In genomic region chr20:62860924-62861691, GRCh38 we compare ENCODE assay signal across 9 cellular contexts. TPM values are rescaled to one million over a fixed set of nuclear protein-coding genes. Genes with fewer than 3 reads are reported as not detected.
DNase-seq lines count a peak whose midpoint lies in the region; ATAC-seq and TF ChIP-seq lines count a peak whose summit lies in the region.
"Had no signal": no experiment of that assay in that cellular context is flagged by ENCODE, and none has a peak within 500 bp of the region (broad histone marks: within the 10 kb centered on the region; RNA-seq: fewer than 3 reads in every experiment).

No MANE protein-coding gene starts in this region.

- no peak overlapping the region for H3K27ac Mint-ChIP-seq in activated naive CD8-positive, alpha-beta T cell treated with anti-CD3 and anti-CD28 coated beads, Interleukin-2, amount 50 U/mL, for 24 hours

- H3K79me2 ChIP-seq in PC-9 (ENCODE audit: low read depth): peaks cover 23% of the 10 kb centered on the region

- peaks cover 5% of the 10 kb centered on the region for H3K27me3 Mint-ChIP-seq in activated naive CD8-positive, alpha-beta T cell treated with anti-CD3 and anti-CD28 coated beads, Interleukin-2, amount 50 U/mL, for 24 hours
- H3K27me3 Mint-ChIP-seq: activated naive CD8-positive, alpha-beta T cell had no signal

- CTCF ChIA-PET in PC-9 (lab: Charles Lee): interaction anchor here (0.6 to 1.2 kb wide), 4 partner anchors 12 to 780 kb away, joined by 3 to 5 read pairs (median 4); no protein-coding TSS in a partner anchor

- H3K4me1 Mint-ChIP-seq in activated naive CD8-positive, alpha-beta T cell treated with anti-CD3 and anti-CD28 coated beads, Interleukin-2, amount 50 U/mL, for 24 hours: peaks cover 29% of the 10 kb centered on the region

- peak overlapping the region; percentile 26 for H3K4me3 Mint-ChIP-seq in activated naive CD8-positive, alpha-beta T cell treated with anti-CD3 and anti-CD28 coated beads, Interleukin-2, amount 50 U/mL, for 24 hours

- POLR2A ChIA-PET in PC-9 (lab: Charles Lee; ENCODE audit: unreplicated experiment): interaction anchor here (0.7 kb wide), 1 partner anchor 67 kb away, joined by 3 read pairs; no protein-coding TSS in a partner anchor

- H3K9me3 Mint-ChIP-seq in activated naive CD8-positive, alpha-beta T cell treated with anti-CD3 and anti-CD28 coated beads, Interleukin-2, amount 50 U/mL, for 24 hours: peaks cover 7% of the 10 kb centered on the region

- H3F3A ChIP-seq in PC-9 (ENCODE audit: insufficient read depth, low read depth): peaks cover 28% of the 10 kb centered on the region

- H3K27ac ChIP-seq in PC-9: no peak overlapping the region

- ATAC-seq in GM18511 (IDR thresholded peaks at IDR 0.05; ENCODE audit: unreplicated experiment): peak; percentile 47
- peak; percentile 27 for ATAC-seq in HG02623 (IDR thresholded peaks at IDR 0.05; ENCODE audit: unreplicated experiment)
- peak; percentile 21 for ATAC-seq in activated naive CD8-positive, alpha-beta T cell treated with anti-CD3 and anti-CD28 coated beads, Interleukin-2, amount 50 U/mL, for 24 hours

- peak overlapping the region; percentile 76 for H3K4me2 ChIP-seq in PC-9

- DNase-seq in PC-9 (peak in 1 of 2 experiments; percentile 37), islet precursor cell (peak; percentile 59), NCI-H1694 (lab: John Stamatoyannopoulos, UW) (no peak), NCI-H2029 (lab: John Stamatoyannopoulos, UW) (no peak)
- DNase-seq in activated naive CD8-positive, alpha-beta T cell treated with anti-CD3 and anti-CD28 coated beads, Interleukin-2, amount 50 U/mL, for 24 hours: peak; percentile 36
- peak in 5 of 6 experiments; percentile 39 to 80 (median 66) for DNase-seq in stimulated activated naive CD4-positive, alpha-beta T cell (lab: John Stamatoyannopoulos, UW)

- no peaks in the 10 kb centered on the region for H4K20me1 ChIP-seq in PC-9 (ENCODE audit: insufficient read depth)

- H3K4me1 ChIP-seq in PC-9 (replicated peaks; ENCODE audit: insufficient read depth): peaks cover 16% of the 10 kb centered on the region

- intact Hi-C loops in PC-9 (cut with micrococcal nuclease; ENCODE audit: unreplicated experiment): loop anchor here (5.0 kb wide), 1 partner anchor 76 kb away; the partner anchor contains the start of gene GID8

- H2AFZ ChIP-seq in PC-9: no peak overlapping the region

- H3K9me3 ChIP-seq in PC-9 (ENCODE audit: insufficient read depth, low read depth): no peaks in the 10 kb centered on the region

- no TSS peak for BruUV-seq in PC-9 (replicated peaks; lab: Mats Ljungman, UMichigan)

- no peaks in the 10 kb centered on the region for H3K36me3 Mint-ChIP-seq in activated naive CD8-positive, alpha-beta T cell treated with anti-CD3 and anti-CD28 coated beads, Interleukin-2, amount 50 U/mL, for 24 hours (ENCODE audit: low read depth)

- H3K27me3 ChIP-seq in PC-9 (ENCODE audit: insufficient read depth, low read depth): no peaks in the 10 kb centered on the region

- H3K9me2 ChIP-seq in PC-9 (ENCODE audit: insufficient read depth): no peaks in the 10 kb centered on the region

- H3K36me3 ChIP-seq in PC-9 (ENCODE audit: low read depth): 0 out of 2 replicates have a peak, but pooled peaks cover 4% of the 10 kb centered on the region

- TF ChIP-seq CTCF in PC-9 (conservative IDR thresholded peaks at IDR 0.05): no peak

- H3K4me3 ChIP-seq in PC-9: peak overlapping the region; percentile 54; the same call in 1 of the 2 replicates

RNA-seq across cellular contexts. Expression of gene TCFL5, which starts 0.5 kb away (rescaled TPM):
- total RNA-seq in PC-9 (2021): 29.3 and 35.4 TPM in 2 replicates

RNA-seq across cellular contexts. Expression of gene COL9A3, which starts 44.3 kb away (rescaled TPM):
- total RNA-seq in PC-9 (2021): 8.3 and 8.5 TPM in 2 replicates

RNA-seq across cellular contexts. Expression of gene OGFR, which starts 56.5 kb away (rescaled TPM):
- total RNA-seq in PC-9 (2021): 57.4 and 65.0 TPM in 2 replicates

Comparison
In these comparisons a context has a peak if more than half of its experiments do, and no peak if none do; other contexts are left out.
1. DNase-seq: peak in activated naive CD8-positive, alpha-beta T cell treated with anti-CD3 and anti-CD28 coated beads, Interleukin-2, amount 50 U/mL, for 24 hours (single experiment), islet precursor cell (single experiment) and stimulated activated naive CD4-positive, alpha-beta T cell (5 of 6); none in NCI-H1694 (single experiment) and NCI-H2029 (single experiment).
2. Peak in every context shown above with its lines, with median percentiles within 50 percentile points of each other: ATAC-seq.